In the genomic region with DNA sequence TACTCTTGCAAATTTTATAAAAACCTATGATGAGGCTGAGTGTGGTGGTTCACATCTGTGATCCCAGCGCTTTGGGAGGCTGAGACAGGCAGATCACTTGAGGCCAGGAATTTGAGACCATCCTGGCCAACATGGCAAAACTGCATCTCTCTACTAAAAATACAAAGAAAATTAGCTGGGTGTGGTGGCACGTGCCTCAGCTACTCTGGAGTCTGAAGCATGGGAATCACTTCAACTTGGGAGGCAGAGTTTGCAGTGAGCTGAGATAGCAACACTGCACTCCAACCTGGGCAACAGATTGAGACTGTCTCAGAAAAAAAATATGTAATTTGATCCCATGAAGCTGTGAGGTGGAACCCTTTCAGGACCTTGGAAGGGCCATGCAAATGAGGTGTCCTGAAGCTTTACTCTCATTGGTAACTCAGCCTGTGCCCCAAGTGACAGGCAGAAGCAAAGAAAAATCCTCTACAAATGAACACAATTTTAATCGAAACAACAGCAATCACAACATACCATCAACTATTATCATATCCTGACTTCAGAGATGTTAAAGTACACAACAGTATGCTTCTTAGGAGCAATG, we compare ENCODE assay signal across 10 cellular contexts.
DNase-seq lines count a peak whose midpoint lies in the region; ATAC-seq, FAIRE-seq and TF ChIP-seq lines count a peak whose summit lies in the region.
"Had no signal": no experiment of that assay in that cellular context is flagged by ENCODE, and none has a peak within 500 bp of the region (broad histone marks: within the 10 kb centered on the region; RNA-seq: fewer than 3 reads in every experiment).

No MANE protein-coding gene starts in this region.

- intact Hi-C loops in uterus (cut with DNase I; ENCODE audit: low total_unique reads): no loop called here

- FAIRE-seq in bronchial epithelial cell (lab: Jason Lieb, UNC): no peak
- FAIRE-seq: A204.1, kidney had no signal

- peaks cover 11% of the 10 kb centered on the region for H3K27me3 Mint-ChIP-seq in neural progenitor cell (ENCODE audit: insufficient read depth, low read depth)

- H3K9me3 ChIP-seq in neural progenitor cell (ENCODE audit: low read depth) (peaks cover 7% of the 10 kb centered on the region), uterus (no peaks in the 10 kb centered on the region), gastroesophageal sphincter (no peaks in the 10 kb centered on the region)

- H3K79me2 ChIP-seq in neural progenitor cell (ENCODE audit: low read depth): no peaks in the 10 kb centered on the region

- H3K4me2 ChIP-seq in neural progenitor cell: peak overlapping the region; percentile 8

- peaks cover 3% of the 10 kb centered on the region for H3F3A ChIP-seq in neural progenitor cell (ENCODE audit: low read depth)

- no peaks in the 10 kb centered on the region for H3K27me3 ChIP-seq in bronchial epithelial cell (ENCODE audit: control insufficient read depth, insufficient read depth, low read length)
- H3K27me3 ChIP-seq in neural progenitor cell: no peaks in the 10 kb centered on the region
- no peaks in the 10 kb centered on the region for H3K27me3 ChIP-seq in uterus
- no peaks in the 10 kb centered on the region for H3K27me3 ChIP-seq in gastroesophageal sphincter

- peak; percentile 18 for DNase-seq in DMS53 (lab: John Stamatoyannopoulos, UW)
- no peak for DNase-seq in DMS53 treated with DMSO at 0.1 percent for 48 hours (lab: John Stamatoyannopoulos, UW; ENCODE audit: unreplicated experiment)
- DNase-seq in MV-4-11 (lab: John Stamatoyannopoulos, UW): peak; percentile 18
- peak; percentile 48 for DNase-seq in bronchial epithelial cell (ENCODE audit: low read depth)
- DNase-seq in neural progenitor cell (ENCODE audit: low spot score): peak; percentile 16
- DNase-seq in uterus: no peak
- DNase-seq: kidney had no signal

- peaks cover 46% of the 10 kb centered on the region for H3K9me3 Mint-ChIP-seq in neural progenitor cell

- H3K4me3 Mint-ChIP-seq in neural progenitor cell: no peak overlapping the region

- H2AFZ ChIP-seq in neural progenitor cell (replicated peaks): no peak overlapping the region

- TF ChIP-seq POLR2A in uterus (IDR thresholded peaks at IDR 0.05) (no peak), gastroesophageal sphincter (IDR thresholded peaks at IDR 0.05) (no peak)

- H3K4me3 ChIP-seq in bronchial epithelial cell (ENCODE audit: low read depth, low read length) (no peak overlapping the region), neural progenitor cell (no peak overlapping the region), uterus (no peak overlapping the region), gastroesophageal sphincter (no peak overlapping the region)

- H3K36me3 Mint-ChIP-seq in neural progenitor cell: peaks cover 9% of the 10 kb centered on the region

- TF ChIP-seq CTCF in bronchial epithelial cell (IDR thresholded peaks at IDR 0.05; ENCODE audit: insufficient read depth, low read length, severe bottlenecking) (no peak), neural progenitor cell (IDR thresholded peaks at IDR 0.05) (no peak), uterus (IDR thresholded peaks at IDR 0.05) (no peak), gastroesophageal sphincter (IDR thresholded peaks at IDR 0.05) (no peak)

- H3K4me1 Mint-ChIP-seq in neural progenitor cell: peaks cover 13% of the 10 kb centered on the region

- no peak for ATAC-seq in GM18868 (IDR thresholded peaks at IDR 0.05; ENCODE audit: unreplicated experiment)
- ATAC-seq in gastroesophageal sphincter: no peak

- H3K4me1 ChIP-seq in neural progenitor cell (peaks cover 15% of the 10 kb centered on the region), uterus (no peaks in the 10 kb centered on the region), gastroesophageal sphincter (no peaks in the 10 kb centered on the region)

- 63 to 84% methylated on average over 2 to 3 of the region's 3 CpGs for WGBS in gastroesophageal sphincter (ENCODE audit: low coverage in 1 of 2), 2 donors

- H3K27ac Mint-ChIP-seq in neural progenitor cell: no peak overlapping the region

- TF ChIP-seq EP300 in gastroesophageal sphincter (IDR thresholded peaks at IDR 0.05): no peak

- H3K9ac ChIP-seq in neural progenitor cell: no peak overlapping the region

- H3K27ac ChIP-seq in neural progenitor cell: no peak overlapping the region
- H3K27ac ChIP-seq in uterus: no peak overlapping the region
- H3K27ac ChIP-seq in gastroesophageal sphincter: no peak overlapping the region

- H3K36me3 ChIP-seq in bronchial epithelial cell (ENCODE audit: control insufficient read depth, insufficient read depth, low read length): no peaks in the 10 kb centered on the region
- no peaks in the 10 kb centered on the region for H3K36me3 ChIP-seq in neural progenitor cell
- no peaks in the 10 kb centered on the region for H3K36me3 ChIP-seq in uterus
- H3K36me3 ChIP-seq in gastroesophageal sphincter: no peaks in the 10 kb centered on the region

- no peaks in the 10 kb centered on the region for H4K20me1 ChIP-seq in neural progenitor cell (ENCODE audit: low read depth)

Comparison
In these comparisons a context has a peak if more than half of its experiments do, and no peak if none do; other contexts are left out.
1. DNase-seq: peak in DMS53 (single experiment), MV-4-11 (single experiment), bronchial epithelial cell (single experiment) and neural progenitor cell (single experiment); none in DMS53 treated with DMSO at 0.1 percent for 48 hours (single experiment) and uterus (0 of 2).